Comparison of ENCODE assay signal across 22 cellular contexts in the genomic region with DNA sequence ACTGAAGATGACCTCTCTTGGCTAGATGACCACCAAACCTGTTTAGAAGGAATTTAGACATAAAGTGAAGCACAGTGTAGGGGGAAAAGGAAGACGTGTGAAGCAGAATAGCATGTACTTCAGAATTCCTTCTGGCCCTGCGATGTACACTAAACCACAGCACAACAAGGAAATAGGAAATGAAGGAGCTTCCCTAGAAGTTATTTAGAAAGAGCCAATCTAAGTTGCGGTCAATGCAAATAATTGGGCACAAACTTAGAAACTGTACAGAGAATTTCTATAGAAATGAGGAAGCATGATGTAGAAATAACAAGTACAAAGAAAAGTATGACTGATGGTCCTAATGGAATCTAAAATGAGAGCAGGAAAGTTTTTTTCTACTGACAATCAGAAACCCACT. TPM values are rescaled to one million over a fixed set of nuclear protein-coding genes. Genes with fewer than 3 reads are reported as not detected.
DNase-seq lines count a peak whose midpoint lies in the region; ATAC-seq, FAIRE-seq and TF ChIP-seq lines count a peak whose summit lies in the region.
"Had no signal": no experiment of that assay in that cellular context is flagged by ENCODE, and none has a peak within 500 bp of the region (broad histone marks: within the 10 kb centered on the region; RNA-seq: fewer than 3 reads in every experiment).

No MANE protein-coding gene starts in this region.

- peak; percentile 15 for FAIRE-seq in GM18507 (lab: Jason Lieb, UNC)
- FAIRE-seq in K562 (lab: Jason Lieb, UNC) = no peak
- FAIRE-seq: A549, D721Med, GM12892, HepG2, RCC 7860 had no signal

- no peak for ATAC-seq in K562
- ATAC-seq in activated CD8-positive, alpha-beta T cell treated with anti-CD3 and anti-CD28 coated beads for 36 hours = no peak
- ATAC-seq: A549, HepG2 had no signal

- H3K27ac ChIP-seq in K562 (ENCODE audit: extremely low read depth, low read depth, low read length) = no peak overlapping the region
- H3K27ac ChIP-seq in transverse colon = no peak overlapping the region
- H3K27ac ChIP-seq: A549, BLaER1 had no signal

- DNase-seq in AML-193 (lab: John Stamatoyannopoulos, UW) (peak; percentile 22 to 51), GM18507 (ENCODE audit: extremely low spot score, insufficient read length, low read depth) (no peak), NOMO-1 treated with DMSO at 0.1 percent for 48 hours (lab: John Stamatoyannopoulos, UW; ENCODE audit: unreplicated experiment) (peak; percentile 79), K562 (ENCODE audit: extremely low read depth in 1 of 4, low spot score in 3 of 4) (no peak), transverse colon (no peak), head of caudate nucleus (no peak)
- no peak for DNase-seq in activated CD4-positive, alpha-beta T cell treated with anti-CD3 and anti-CD28 coated beads for 1 hour
- DNase-seq in activated CD8-positive, alpha-beta T cell treated with anti-CD3 and anti-CD28 coated beads for 36 hours = no peak
- DNase-seq: H9, NCI-H1105, NCI-H2081, NCI-H748 treated with DMSO at 0.1 percent for 48 hours, Right ventricle myocardium superior, SK-N-SH had no signal

- H3K36me3 Mint-ChIP-seq in activated CD8-positive, alpha-beta T cell treated with anti-CD3 and anti-CD28 coated beads for 36 hours (ENCODE audit: low read depth) = no peaks in the 10 kb centered on the region

- H3K36me3 ChIP-seq in K562 (ENCODE audit: control insufficient read depth, insufficient read depth, low read length) (no peaks in the 10 kb centered on the region), transverse colon (no peaks in the 10 kb centered on the region)
- H3K36me3 ChIP-seq: BLaER1 had no signal

- no peaks in the 10 kb centered on the region for H3K9me3 ChIP-seq in K562 (replicated peaks; ENCODE audit: control insufficient read depth, insufficient read depth, low read depth, low read length)
- H3K9me3 ChIP-seq in transverse colon = no peaks in the 10 kb centered on the region
- H3K9me3 ChIP-seq: SK-N-SH had no signal

- no peak for TF ChIP-seq EP300 in K562 (IDR thresholded peaks at IDR 0.05; ENCODE audit: low read length)
- no peak for TF ChIP-seq EP300 in transverse colon (IDR thresholded peaks at IDR 0.05; ENCODE audit: low read depth)

- peaks cover 1% of the 10 kb centered on the region for H3K9me3 Mint-ChIP-seq in activated CD8-positive, alpha-beta T cell treated with anti-CD3 and anti-CD28 coated beads for 36 hours
- H3K9me3 Mint-ChIP-seq: H9 had no signal

- no peak overlapping the region for H3K4me3 ChIP-seq in K562
- no peak overlapping the region for H3K4me3 ChIP-seq in transverse colon
- H3K4me3 ChIP-seq: A549, BLaER1 had no signal

- POLR2A ChIA-PET in K562 (lab: Yijun Ruan, JAX) = no interaction called here
- POLR2A ChIA-PET in activated CD8-positive, alpha-beta T cell treated with anti-CD3 and anti-CD28 coated beads for 36 hours (lab: Charles Lee) = no interaction called here

- peaks cover 7% of the 10 kb centered on the region for H3K4me1 Mint-ChIP-seq in activated CD8-positive, alpha-beta T cell treated with anti-CD3 and anti-CD28 coated beads for 36 hours (ENCODE audit: low read depth)

- no peak overlapping the region for H3K9ac ChIP-seq in K562 (ENCODE audit: insufficient read depth in 1 of 2, low read depth in 2 of 2, low read length in 2 of 2)
- H3K9ac ChIP-seq: BLaER1, SK-N-SH had no signal

- no peaks in the 10 kb centered on the region for H3K79me2 ChIP-seq in K562 (ENCODE audit: control insufficient read depth, insufficient read depth, low read length)

- H2AFZ ChIP-seq in K562 (ENCODE audit: low read depth, low read length) = peak overlapping the region; percentile 47; the same call in 1 of the 2 replicates

- TF ChIP-seq RAD21 in K562 (CRISPR knock-in tag; conservative IDR thresholded peaks at IDR 0.05 in 1 of 2, IDR thresholded peaks at IDR 0.05 in 1 of 2) = no peak

- intact Hi-C loops in K562 (cut with micrococcal nuclease) (no loop called here), transverse colon (cut with DNase I; ENCODE audit: low total_unique reads) (no loop called here), head of caudate nucleus (cut with DNase I) (no loop called here)
- intact Hi-C loops in activated CD8-positive, alpha-beta T cell treated with anti-CD3 and anti-CD28 coated beads for 36 hours (cut with micrococcal nuclease) = no loop called here

- no peak for TF ChIP-seq CTCF in K562 (IDR thresholded peaks at IDR 0.05 in 2 of 3, conservative IDR thresholded peaks at IDR 0.05 in 1 of 3; ENCODE audit: insufficient read depth in 2 of 3, low read depth in 1 of 3, low read length in 3 of 3)
- no peak for TF ChIP-seq CTCF in transverse colon (IDR thresholded peaks at IDR 0.05)
- TF ChIP-seq CTCF in activated CD8-positive, alpha-beta T cell treated with anti-CD3 and anti-CD28 coated beads for 36 hours (IDR thresholded peaks at IDR 0.05) = no peak

- no peaks in the 10 kb centered on the region for H3K9me1 ChIP-seq in K562 (ENCODE audit: control insufficient read depth, insufficient read depth, low read length)

- no TSS peak for BruUV-seq in K562 (replicated peaks; lab: Mats Ljungman, UMichigan)

- no peak overlapping the region for H3K4me3 Mint-ChIP-seq in activated CD8-positive, alpha-beta T cell treated with anti-CD3 and anti-CD28 coated beads for 36 hours
- H3K4me3 Mint-ChIP-seq: H9 had no signal

- peaks cover 0 to 3% of the 10 kb centered on the region in 2 experiments; a peak in 2 of 5 replicates for H3K4me1 ChIP-seq in K562 (replicated peaks in 1 of 2; ENCODE audit: control insufficient read depth in 2 of 2, insufficient read depth in 2 of 2, low read length in 2 of 2)
- no peaks in the 10 kb centered on the region for H3K4me1 ChIP-seq in transverse colon
- H3K4me1 ChIP-seq: A549 had no signal

- 40% methylated on average over 3 of the region's 3 CpGs for WGBS in K562 (ENCODE audit: insufficient coverage, low coverage, missing lambda C conversion rate)
- WGBS in transverse colon (ENCODE audit: low coverage in 1 of 2), 2 donors = 69 to 81% methylated on average over 3 of the region's 3 CpGs

- TF ChIP-seq POLR2A in K562 (conservative IDR thresholded peaks at IDR 0.05) (no peak), transverse colon (IDR thresholded peaks at IDR 0.05) (no peak)

- H4K20me1 ChIP-seq in K562 (replicated peaks; ENCODE audit: control insufficient read depth, insufficient read depth, low read length) = no peaks in the 10 kb centered on the region
- H4K20me1 ChIP-seq: BLaER1 had no signal

- H3K4me2 ChIP-seq in K562 (ENCODE audit: insufficient read depth, low read length) = no peak overlapping the region
- H3K4me2 ChIP-seq: A549, BLaER1, SK-N-SH had no signal

- no peak overlapping the region for H3K27ac Mint-ChIP-seq in activated CD8-positive, alpha-beta T cell treated with anti-CD3 and anti-CD28 coated beads for 36 hours
- H3K27ac Mint-ChIP-seq: H9 had no signal

- no peaks in the 10 kb centered on the region for H3K27me3 Mint-ChIP-seq in activated CD8-positive, alpha-beta T cell treated with anti-CD3 and anti-CD28 coated beads for 36 hours

- H3K27me3 ChIP-seq in K562 (ENCODE audit: control insufficient read depth in 2 of 2, insufficient read depth in 2 of 2, low read length in 2 of 2) = no peaks in the 10 kb centered on the region
- no peaks in the 10 kb centered on the region for H3K27me3 ChIP-seq in transverse colon
- H3K27me3 ChIP-seq: BLaER1 had no signal

- CTCF ChIA-PET in K562 (lab: Yijun Ruan, JAX; ENCODE audit: low intra/inter-chr PET ratio) = no interaction called here
- CTCF ChIA-PET in activated CD8-positive, alpha-beta T cell treated with anti-CD3 and anti-CD28 coated beads for 36 hours (lab: Charles Lee) = no interaction called here

- in situ Hi-C loops in K562 (cut with MboI) = no loop called here
- in situ Hi-C loops in transverse colon (cut with MboI; ENCODE audit: low pct_ligation_motif_present in 1 of 4, low pct_unique_long_range_greater_than_20kb in 1 of 4, low sequenced_read_pairs in 3 of 4) = loop anchor here in 3 of 4 donors (10.0 to 25.0 kb wide), 3 partner anchors 207 to 257 kb away; no protein-coding TSS in a partner anchor

TF ChIP-seq in K562, 482 proteins besides CTCF, POLR2A, EP300 and RAD21:
- TF ChIP-seq RNF2 (IDR thresholded peaks at IDR 0.05) = no peak

RNA-seq across cellular contexts. Expression of a gene that starts 41.5 kb away (rescaled TPM):
- total RNA-seq in K562 (2011; cell fraction: chromatin; rRNA removed; ENCODE audit: low replicate concordance) = 2.5 and 3.5 TPM in 2 replicates
- total RNA-seq in K562 (2011; cell fraction: nucleolus; rRNA removed) = 0.92 and 2.2 TPM in 2 replicates
- total RNA-seq in K562 (2011; cell fraction: nucleoplasm; rRNA removed) = 1.6 and 2.2 TPM in 2 replicates
- 4.4 and 4.8 TPM in 2 replicates for total RNA-seq in K562 (2014; rRNA removed)
- 3.2 and 3.5 TPM in 2 replicates for total RNA-seq in K562 (2014; rRNA removed; fragmentation: Illumina TruSeq; extraction: Trizol)
- 7.1 and 7.5 TPM in 2 replicates for total RNA-seq in K562 (2015; rRNA removed; fragmentation: Illumina TruSeq; extraction: Trizol)
- 3.4 and 3.6 TPM in 2 replicates for total RNA-seq in K562 (2021)
- polyA plus RNA-seq in K562 (2011; rRNA removed) = 2.3 and 10.6 TPM in 2 replicates
- 2.2 and 8.9 TPM in 2 replicates for polyA plus RNA-seq in K562 (2011; cell fraction: cytosol; rRNA removed)
- polyA plus RNA-seq in K562 (2011; cell fraction: nucleus; rRNA removed) = 1.2 and 6.2 TPM in 2 replicates
- polyA plus RNA-seq in K562 (2012) = 8.3 and 11.9 TPM in 2 replicates
- polyA plus RNA-seq in K562 (2014; fragmentation: Illumina TruSeq; extraction: Trizol) = 5.8 and 6.5 TPM in 2 replicates
- 10 to 100 TPM in 1 of 2 experiments, 1 to 10 TPM in 1; 10.0 to 10.2 TPM for polyA plus RNA-seq in K562 (2014; fragmentation: Nextera tagmentation; extraction: Ambion mirVana)
- polyA plus RNA-seq in K562 (2014; rRNA removed) = 4.6 TPM in 2 replicates
- polyA minus RNA-seq in K562 (2011; rRNA and poly(A)+ RNA removed) = 2.0 and 11.6 TPM in 2 replicates
- polyA minus RNA-seq in K562 (2011; cell fraction: cytosol; rRNA and poly(A)+ RNA removed) = 4.0 TPM in 1 of 2 replicates, not detected in the other
- polyA minus RNA-seq in K562 (2011; cell fraction: nucleus; rRNA and poly(A)+ RNA removed) = 1.2 and 3.1 TPM in 2 replicates
- total RNA-seq in transverse colon = under 1 TPM in 1 of 4 donors, not detected in 3; 0.95 TPM
- total RNA-seq in activated CD8-positive, alpha-beta T cell treated with anti-CD3 and anti-CD28 coated beads for 36 hours = not detected
- total RNA-seq: H9, MCF 10A, NCI-H460, Right ventricle myocardium superior had no signal
- polyA plus RNA-seq: SK-N-SH had no signal

Comparison
In these comparisons a context has a peak if more than half of its experiments do, and no peak if none do; other contexts are left out.
1. DNase-seq: peak in AML-193 (2 of 2) and NOMO-1 treated with DMSO at 0.1 percent for 48 hours (single experiment); none in GM18507 (single experiment), K562 (0 of 4), activated CD4-positive, alpha-beta T cell treated with anti-CD3 and anti-CD28 coated beads for 1 hour (single experiment), transverse colon (single experiment), head of caudate nucleus (0 of 42) and activated CD8-positive, alpha-beta T cell treated with anti-CD3 and anti-CD28 coated beads for 36 hours (single experiment).